Comparison of ENCODE assay signal across 1 cellular context in the genomic region with DNA sequence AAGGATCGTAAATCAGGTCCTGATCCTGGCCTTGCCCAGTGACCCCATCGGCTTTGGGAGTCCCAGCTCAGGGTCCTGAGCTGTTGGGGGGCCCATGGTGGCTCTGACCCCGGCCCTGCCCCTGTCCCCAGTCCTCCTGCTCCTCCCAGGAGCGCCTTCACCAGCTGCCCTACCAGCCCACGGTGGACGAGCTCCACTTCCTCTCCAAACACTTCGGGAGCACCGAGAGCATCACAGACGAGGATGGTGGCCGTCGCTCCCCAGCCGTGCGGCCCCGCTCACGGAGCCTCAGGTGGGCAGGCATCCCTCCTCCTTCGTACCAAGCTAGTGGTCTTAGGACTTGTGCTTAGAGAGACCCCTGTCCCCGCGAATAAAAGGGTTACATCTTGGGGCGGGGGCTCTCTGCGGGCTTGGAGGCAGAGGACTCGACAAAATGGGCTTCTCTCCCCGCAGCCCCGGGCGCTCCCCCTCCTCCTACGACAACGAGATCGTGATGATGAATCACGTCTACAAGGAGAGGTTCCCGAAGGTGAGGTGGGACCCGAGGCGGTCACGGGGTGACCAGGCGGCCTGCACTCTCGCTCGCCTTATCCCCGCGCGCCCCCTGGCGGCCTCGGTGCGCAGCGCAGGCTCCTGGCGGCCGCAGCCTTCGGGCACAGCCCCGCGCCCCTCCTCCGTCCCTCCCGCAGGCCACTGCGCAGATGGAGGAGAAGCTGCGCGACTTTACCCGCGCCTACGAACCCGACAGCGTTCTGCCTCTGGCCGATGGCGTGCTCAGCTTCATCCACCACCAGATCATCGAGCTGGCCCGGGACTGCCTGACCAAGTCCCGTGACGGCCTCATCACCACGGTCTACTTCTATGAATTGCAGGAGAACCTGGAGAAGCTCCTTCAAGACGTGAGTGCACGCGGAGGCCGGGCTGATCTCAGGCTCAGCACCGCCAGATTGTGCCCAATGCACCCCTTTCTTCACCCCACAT.
A peak's percentile ranks its signal among the peaks of the same experiment; 100 is the strongest.
TF ChIP-seq lines count a peak whose summit lies in the region.

No MANE protein-coding gene starts in this region.

TF ChIP-seq in K562, 482 proteins besides CTCF, POLR2A, EP300 and RAD21 (continued from another document and continues in another):
- TF ChIP-seq, protein P1, sequence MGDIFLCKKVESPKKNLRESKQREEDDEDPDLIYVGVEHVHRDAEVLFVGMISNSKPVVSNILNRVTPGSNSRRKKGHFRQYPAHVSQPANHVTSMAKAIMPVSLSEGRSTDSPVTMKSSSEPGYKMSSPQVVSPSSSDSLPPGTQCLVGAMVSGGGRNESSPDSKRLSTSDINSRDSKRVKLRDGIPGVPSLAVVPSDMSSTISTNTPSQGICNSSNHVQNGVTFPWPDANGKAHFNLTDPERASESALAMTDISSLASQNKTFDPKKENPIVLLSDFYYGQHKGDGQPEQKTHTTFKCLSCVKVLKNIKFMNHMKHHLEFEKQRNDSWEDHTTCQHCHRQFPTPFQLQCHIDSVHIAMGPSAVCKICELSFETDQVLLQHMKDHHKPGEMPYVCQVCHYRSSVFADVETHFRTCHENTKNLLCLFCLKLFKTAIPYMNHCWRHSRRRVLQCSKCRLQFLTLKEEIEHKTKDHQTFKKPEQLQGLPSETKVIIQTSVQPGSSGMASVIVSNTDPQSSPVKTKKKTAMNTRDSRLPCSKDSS (IDR thresholded peaks at IDR 0.05; ENCODE audit: low read depth, partially characterized antibody), result no peak
- TF ChIP-seq HOXB6 (CRISPR knock-in tag; IDR thresholded peaks at IDR 0.05; ENCODE audit: borderline replicate concordance), result no peak
- peak; percentile 74; the same call in 1 of the 2 replicates for TF ChIP-seq ARID2 (IDR thresholded peaks at IDR 0.05)
- no peak for TF ChIP-seq NFE2L1 (tag; IDR thresholded peaks at IDR 0.05; ENCODE audit: borderline replicate concordance, low read depth)
- TF ChIP-seq, protein P2, sequence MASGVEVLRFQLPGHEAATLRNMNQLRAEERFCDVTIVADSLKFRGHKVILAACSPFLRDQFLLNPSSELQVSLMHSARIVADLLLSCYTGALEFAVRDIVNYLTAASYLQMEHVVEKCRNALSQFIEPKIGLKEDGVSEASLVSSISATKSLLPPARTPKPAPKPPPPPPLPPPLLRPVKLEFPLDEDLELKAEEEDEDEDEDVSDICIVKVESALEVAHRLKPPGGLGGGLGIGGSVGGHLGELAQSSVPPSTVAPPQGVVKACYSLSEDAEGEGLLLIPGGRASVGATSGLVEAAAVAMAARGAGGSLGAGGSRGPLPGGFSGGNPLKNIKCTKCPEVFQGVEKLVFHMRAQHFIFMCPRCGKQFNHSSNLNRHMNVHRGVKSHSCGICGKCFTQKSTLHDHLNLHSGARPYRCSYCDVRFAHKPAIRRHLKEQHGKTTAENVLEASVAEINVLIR (CRISPR knock-in tag; IDR thresholded peaks at IDR 0.05), result no peak
- no peak for TF ChIP-seq TAL1 (IDR thresholded peaks at IDR 0.05)
- no peak for TF ChIP-seq E2F3 (CRISPR knock-in tag; IDR thresholded peaks at IDR 0.05)
- TF ChIP-seq TGIF2 (CRISPR knock-in tag; IDR thresholded peaks at IDR 0.05), result no peak
- no peak for TF ChIP-seq RBM15 (IDR thresholded peaks at IDR 0.05; ENCODE audit: insufficient read depth, low read length)
- TF ChIP-seq, protein P3, sequence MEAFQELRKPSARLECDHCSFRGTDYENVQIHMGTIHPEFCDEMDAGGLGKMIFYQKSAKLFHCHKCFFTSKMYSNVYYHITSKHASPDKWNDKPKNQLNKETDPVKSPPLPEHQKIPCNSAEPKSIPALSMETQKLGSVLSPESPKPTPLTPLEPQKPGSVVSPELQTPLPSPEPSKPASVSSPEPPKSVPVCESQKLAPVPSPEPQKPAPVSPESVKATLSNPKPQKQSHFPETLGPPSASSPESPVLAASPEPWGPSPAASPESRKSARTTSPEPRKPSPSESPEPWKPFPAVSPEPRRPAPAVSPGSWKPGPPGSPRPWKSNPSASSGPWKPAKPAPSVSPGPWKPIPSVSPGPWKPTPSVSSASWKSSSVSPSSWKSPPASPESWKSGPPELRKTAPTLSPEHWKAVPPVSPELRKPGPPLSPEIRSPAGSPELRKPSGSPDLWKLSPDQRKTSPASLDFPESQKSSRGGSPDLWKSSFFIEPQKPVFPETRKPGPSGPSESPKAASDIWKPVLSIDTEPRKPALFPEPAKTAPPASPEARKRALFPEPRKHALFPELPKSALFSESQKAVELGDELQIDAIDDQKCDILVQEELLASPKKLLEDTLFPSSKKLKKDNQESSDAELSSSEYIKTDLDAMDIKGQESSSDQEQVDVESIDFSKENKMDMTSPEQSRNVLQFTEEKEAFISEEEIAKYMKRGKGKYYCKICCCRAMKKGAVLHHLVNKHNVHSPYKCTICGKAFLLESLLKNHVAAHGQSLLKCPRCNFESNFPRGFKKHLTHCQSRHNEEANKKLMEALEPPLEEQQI (IDR thresholded peaks at IDR 0.05), result no peak
- no peak for TF ChIP-seq HLTF (IDR thresholded peaks at IDR 0.05)
- TF ChIP-seq NFATC3 (IDR thresholded peaks at IDR 0.05), result no peak
- TF ChIP-seq, protein P4, sequence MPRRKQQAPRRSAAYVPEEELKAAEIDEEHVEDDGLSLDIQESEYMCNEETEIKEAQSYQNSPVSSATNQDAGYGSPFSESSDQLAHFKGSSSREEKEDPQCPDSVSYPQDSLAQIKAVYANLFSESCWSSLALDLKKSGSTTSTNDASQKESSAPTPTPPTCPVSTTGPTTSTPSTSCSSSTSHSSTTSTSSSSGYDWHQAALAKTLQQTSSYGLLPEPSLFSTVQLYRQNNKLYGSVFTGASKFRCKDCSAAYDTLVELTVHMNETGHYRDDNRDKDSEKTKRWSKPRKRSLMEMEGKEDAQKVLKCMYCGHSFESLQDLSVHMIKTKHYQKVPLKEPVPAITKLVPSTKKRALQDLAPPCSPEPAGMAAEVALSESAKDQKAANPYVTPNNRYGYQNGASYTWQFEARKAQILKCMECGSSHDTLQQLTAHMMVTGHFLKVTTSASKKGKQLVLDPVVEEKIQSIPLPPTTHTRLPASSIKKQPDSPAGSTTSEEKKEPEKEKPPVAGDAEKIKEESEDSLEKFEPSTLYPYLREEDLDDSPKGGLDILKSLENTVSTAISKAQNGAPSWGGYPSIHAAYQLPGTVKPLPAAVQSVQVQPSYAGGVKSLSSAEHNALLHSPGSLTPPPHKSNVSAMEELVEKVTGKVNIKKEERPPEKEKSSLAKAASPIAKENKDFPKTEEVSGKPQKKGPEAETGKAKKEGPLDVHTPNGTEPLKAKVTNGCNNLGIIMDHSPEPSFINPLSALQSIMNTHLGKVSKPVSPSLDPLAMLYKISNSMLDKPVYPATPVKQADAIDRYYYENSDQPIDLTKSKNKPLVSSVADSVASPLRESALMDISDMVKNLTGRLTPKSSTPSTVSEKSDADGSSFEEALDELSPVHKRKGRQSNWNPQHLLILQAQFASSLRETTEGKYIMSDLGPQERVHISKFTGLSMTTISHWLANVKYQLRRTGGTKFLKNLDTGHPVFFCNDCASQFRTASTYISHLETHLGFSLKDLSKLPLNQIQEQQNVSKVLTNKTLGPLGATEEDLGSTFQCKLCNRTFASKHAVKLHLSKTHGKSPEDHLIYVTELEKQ (CRISPR knock-in tag; IDR thresholded peaks at IDR 0.05), result no peak
- TF ChIP-seq ZKSCAN1 (IDR thresholded peaks at IDR 0.05; ENCODE audit: low read depth, low read length), result peak; percentile 17; the same call in 1 of the 2 replicates
- TF ChIP-seq, protein P5, sequence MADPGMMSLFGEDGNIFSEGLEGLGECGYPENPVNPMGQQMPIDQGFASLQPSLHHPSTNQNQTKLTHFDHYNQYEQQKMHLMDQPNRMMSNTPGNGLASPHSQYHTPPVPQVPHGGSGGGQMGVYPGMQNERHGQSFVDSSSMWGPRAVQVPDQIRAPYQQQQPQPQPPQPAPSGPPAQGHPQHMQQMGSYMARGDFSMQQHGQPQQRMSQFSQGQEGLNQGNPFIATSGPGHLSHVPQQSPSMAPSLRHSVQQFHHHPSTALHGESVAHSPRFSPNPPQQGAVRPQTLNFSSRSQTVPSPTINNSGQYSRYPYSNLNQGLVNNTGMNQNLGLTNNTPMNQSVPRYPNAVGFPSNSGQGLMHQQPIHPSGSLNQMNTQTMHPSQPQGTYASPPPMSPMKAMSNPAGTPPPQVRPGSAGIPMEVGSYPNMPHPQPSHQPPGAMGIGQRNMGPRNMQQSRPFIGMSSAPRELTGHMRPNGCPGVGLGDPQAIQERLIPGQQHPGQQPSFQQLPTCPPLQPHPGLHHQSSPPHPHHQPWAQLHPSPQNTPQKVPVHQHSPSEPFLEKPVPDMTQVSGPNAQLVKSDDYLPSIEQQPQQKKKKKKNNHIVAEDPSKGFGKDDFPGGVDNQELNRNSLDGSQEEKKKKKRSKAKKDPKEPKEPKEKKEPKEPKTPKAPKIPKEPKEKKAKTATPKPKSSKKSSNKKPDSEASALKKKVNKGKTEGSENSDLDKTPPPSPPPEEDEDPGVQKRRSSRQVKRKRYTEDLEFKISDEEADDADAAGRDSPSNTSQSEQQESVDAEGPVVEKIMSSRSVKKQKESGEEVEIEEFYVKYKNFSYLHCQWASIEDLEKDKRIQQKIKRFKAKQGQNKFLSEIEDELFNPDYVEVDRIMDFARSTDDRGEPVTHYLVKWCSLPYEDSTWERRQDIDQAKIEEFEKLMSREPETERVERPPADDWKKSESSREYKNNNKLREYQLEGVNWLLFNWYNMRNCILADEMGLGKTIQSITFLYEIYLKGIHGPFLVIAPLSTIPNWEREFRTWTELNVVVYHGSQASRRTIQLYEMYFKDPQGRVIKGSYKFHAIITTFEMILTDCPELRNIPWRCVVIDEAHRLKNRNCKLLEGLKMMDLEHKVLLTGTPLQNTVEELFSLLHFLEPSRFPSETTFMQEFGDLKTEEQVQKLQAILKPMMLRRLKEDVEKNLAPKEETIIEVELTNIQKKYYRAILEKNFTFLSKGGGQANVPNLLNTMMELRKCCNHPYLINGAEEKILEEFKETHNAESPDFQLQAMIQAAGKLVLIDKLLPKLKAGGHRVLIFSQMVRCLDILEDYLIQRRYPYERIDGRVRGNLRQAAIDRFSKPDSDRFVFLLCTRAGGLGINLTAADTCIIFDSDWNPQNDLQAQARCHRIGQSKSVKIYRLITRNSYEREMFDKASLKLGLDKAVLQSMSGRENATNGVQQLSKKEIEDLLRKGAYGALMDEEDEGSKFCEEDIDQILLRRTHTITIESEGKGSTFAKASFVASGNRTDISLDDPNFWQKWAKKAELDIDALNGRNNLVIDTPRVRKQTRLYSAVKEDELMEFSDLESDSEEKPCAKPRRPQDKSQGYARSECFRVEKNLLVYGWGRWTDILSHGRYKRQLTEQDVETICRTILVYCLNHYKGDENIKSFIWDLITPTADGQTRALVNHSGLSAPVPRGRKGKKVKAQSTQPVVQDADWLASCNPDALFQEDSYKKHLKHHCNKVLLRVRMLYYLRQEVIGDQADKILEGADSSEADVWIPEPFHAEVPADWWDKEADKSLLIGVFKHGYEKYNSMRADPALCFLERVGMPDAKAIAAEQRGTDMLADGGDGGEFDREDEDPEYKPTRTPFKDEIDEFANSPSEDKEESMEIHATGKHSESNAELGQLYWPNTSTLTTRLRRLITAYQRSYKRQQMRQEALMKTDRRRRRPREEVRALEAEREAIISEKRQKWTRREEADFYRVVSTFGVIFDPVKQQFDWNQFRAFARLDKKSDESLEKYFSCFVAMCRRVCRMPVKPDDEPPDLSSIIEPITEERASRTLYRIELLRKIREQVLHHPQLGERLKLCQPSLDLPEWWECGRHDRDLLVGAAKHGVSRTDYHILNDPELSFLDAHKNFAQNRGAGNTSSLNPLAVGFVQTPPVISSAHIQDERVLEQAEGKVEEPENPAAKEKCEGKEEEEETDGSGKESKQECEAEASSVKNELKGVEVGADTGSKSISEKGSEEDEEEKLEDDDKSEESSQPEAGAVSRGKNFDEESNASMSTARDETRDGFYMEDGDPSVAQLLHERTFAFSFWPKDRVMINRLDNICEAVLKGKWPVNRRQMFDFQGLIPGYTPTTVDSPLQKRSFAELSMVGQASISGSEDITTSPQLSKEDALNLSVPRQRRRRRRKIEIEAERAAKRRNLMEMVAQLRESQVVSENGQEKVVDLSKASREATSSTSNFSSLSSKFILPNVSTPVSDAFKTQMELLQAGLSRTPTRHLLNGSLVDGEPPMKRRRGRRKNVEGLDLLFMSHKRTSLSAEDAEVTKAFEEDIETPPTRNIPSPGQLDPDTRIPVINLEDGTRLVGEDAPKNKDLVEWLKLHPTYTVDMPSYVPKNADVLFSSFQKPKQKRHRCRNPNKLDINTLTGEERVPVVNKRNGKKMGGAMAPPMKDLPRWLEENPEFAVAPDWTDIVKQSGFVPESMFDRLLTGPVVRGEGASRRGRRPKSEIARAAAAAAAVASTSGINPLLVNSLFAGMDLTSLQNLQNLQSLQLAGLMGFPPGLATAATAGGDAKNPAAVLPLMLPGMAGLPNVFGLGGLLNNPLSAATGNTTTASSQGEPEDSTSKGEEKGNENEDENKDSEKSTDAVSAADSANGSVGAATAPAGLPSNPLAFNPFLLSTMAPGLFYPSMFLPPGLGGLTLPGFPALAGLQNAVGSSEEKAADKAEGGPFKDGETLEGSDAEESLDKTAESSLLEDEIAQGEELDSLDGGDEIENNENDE (IDR thresholded peaks at IDR 0.05; ENCODE audit: low read depth, low read length), result no peak
- no peak for TF ChIP-seq RFX7 (CRISPR knock-in tag; IDR thresholded peaks at IDR 0.05)
- no peak for TF ChIP-seq NR3C1 (CRISPR knock-in tag; IDR thresholded peaks at IDR 0.05)
- TF ChIP-seq, protein P6, sequence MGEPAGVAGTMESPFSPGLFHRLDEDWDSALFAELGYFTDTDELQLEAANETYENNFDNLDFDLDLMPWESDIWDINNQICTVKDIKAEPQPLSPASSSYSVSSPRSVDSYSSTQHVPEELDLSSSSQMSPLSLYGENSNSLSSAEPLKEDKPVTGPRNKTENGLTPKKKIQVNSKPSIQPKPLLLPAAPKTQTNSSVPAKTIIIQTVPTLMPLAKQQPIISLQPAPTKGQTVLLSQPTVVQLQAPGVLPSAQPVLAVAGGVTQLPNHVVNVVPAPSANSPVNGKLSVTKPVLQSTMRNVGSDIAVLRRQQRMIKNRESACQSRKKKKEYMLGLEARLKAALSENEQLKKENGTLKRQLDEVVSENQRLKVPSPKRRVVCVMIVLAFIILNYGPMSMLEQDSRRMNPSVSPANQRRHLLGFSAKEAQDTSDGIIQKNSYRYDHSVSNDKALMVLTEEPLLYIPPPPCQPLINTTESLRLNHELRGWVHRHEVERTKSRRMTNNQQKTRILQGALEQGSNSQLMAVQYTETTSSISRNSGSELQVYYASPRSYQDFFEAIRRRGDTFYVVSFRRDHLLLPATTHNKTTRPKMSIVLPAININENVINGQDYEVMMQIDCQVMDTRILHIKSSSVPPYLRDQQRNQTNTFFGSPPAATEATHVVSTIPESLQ (CRISPR knock-in tag; IDR thresholded peaks at IDR 0.05), result no peak
- TF ChIP-seq CTBP1 (IDR thresholded peaks at IDR 0.05; ENCODE audit: borderline replicate concordance), result peak; percentile 86; the same call in 1 of the 2 replicates
- peak; percentile 71 for TF ChIP-seq ATF7 (IDR thresholded peaks at IDR 0.05)
- no peak for TF ChIP-seq ZNF324 (CRISPR knock-in tag; IDR thresholded peaks at IDR 0.05)
- TF ChIP-seq PCBP1 (IDR thresholded peaks at IDR 0.05; ENCODE audit: low read depth, low read length, poor library complexity, severe bottlenecking), result no peak
- no peak for TF ChIP-seq DIDO1 (tag; IDR thresholded peaks at IDR 0.05; ENCODE audit: low read depth)
